8 cellular contexts compared by ENCODE assay signal in the genomic region with DNA sequence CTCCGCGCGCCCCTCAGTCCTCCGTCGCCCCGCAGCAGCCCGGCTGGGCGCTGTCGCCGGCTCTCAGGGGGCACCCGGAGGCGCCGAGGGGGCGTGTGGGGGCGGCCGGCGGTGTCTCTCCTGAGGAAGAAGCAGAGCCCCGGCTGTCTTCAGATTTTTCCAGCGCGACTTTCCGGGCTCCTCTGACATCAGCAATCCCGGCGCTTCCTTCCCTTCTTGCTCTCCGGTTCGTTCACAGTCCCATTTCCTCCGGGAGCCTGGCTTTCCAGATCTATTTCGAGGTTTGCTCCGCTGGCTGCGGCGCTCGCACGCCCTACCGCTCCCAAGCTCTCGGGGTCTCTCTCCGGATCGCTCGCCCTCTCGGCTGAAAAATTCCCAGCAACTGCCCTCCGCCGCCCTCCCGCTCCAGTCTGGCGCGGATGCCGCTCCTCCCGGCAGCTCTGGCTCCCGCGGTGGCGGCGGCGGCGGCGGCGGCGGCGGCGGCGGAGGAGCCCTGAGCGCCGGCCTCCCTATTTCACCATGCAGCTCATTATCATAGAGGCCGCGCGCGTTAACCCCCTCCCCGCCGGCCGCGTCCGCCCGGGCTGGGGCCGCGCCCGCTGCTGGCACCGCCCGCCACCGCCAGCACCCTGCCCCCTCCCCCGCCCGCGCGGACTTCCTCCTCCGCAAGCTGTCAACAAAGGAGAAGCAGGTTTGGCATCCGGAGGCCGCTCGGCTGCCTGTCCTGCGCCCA. TPM values are rescaled to one million over a fixed set of nuclear protein-coding genes. Genes with fewer than 3 reads are reported as not detected.
DNase-seq lines count a peak whose midpoint lies in the region; ATAC-seq, FAIRE-seq and TF ChIP-seq lines count a peak whose summit lies in the region.

A gene with protein sequence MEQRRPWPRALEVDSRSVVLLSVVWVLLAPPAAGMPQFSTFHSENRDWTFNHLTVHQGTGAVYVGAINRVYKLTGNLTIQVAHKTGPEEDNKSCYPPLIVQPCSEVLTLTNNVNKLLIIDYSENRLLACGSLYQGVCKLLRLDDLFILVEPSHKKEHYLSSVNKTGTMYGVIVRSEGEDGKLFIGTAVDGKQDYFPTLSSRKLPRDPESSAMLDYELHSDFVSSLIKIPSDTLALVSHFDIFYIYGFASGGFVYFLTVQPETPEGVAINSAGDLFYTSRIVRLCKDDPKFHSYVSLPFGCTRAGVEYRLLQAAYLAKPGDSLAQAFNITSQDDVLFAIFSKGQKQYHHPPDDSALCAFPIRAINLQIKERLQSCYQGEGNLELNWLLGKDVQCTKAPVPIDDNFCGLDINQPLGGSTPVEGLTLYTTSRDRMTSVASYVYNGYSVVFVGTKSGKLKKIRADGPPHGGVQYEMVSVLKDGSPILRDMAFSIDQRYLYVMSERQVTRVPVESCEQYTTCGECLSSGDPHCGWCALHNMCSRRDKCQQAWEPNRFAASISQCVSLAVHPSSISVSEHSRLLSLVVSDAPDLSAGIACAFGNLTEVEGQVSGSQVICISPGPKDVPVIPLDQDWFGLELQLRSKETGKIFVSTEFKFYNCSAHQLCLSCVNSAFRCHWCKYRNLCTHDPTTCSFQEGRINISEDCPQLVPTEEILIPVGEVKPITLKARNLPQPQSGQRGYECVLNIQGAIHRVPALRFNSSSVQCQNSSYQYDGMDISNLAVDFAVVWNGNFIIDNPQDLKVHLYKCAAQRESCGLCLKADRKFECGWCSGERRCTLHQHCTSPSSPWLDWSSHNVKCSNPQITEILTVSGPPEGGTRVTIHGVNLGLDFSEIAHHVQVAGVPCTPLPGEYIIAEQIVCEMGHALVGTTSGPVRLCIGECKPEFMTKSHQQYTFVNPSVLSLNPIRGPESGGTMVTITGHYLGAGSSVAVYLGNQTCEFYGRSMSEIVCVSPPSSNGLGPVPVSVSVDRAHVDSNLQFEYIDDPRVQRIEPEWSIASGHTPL (N-terminal part only) (minus strand): TSS at position 534 of the 733 bp plus-strand sequence. CDS start 26,462 bp downstream, outside the sequence.

- H3K36me3 Mint-ChIP-seq in IgD-negative memory B cell = no peaks in the 10 kb centered on the region
- H3K36me3 Mint-ChIP-seq in activated T-helper 2 cell treated with anti-CD3 and anti-CD28 coated beads, Interferon-gamma antibody, Interleukin-2, Interleukin-4, amounts not matched to agents 10 μg/mL and 5 μg/mL and 100 μg/mL, durations not matched to agents 14 hours and 24 hours and 36 hours (ENCODE audit: low read depth) = no peaks in the 10 kb centered on the region
- H3K36me3 Mint-ChIP-seq in naive B cell = no peaks in the 10 kb centered on the region
- no peaks in the 10 kb centered on the region for H3K36me3 Mint-ChIP-seq in stimulated activated naive CD8-positive, alpha-beta T cell treated with anti-CD3 and anti-CD28 coated beads, Interleukin-15, Interleukin-2, amounts not matched to agents 100 ng/mL and 50 ng/mL, for 24 hours (ENCODE audit: low read depth)

- peak within 1 kb of the TSS; percentile 73 to 92 (median 86) for H3K27ac ChIP-seq in Peyer's patch

- peak within 1 kb of the TSS; percentile 67 to 89 (median 71) for H3K4me3 ChIP-seq in Peyer's patch
- H3K4me3 ChIP-seq in fibroblast of mammary gland (ENCODE audit: control insufficient read depth, low read depth, low read length) = peak within 1 kb of the TSS; percentile 68

- intact Hi-C loops in activated T-helper 2 cell treated with anti-CD3 and anti-CD28 coated beads, Interferon-gamma antibody, Interleukin-2, Interleukin-4, amounts not matched to agents 10 μg/mL and 5 μg/mL and 100 μg/mL, durations not matched to agents 14 hours and 24 hours and 36 hours (cut with micrococcal nuclease) = loop anchor here (1.0 to 2.0 kb wide), 2 partner anchors 111 to 223 kb away; no protein-coding TSS in a partner anchor

- peaks cover 0 to 31% (median 5%) of the 10 kb centered on the region in 4 donors for H3K4me1 ChIP-seq in Peyer's patch

- no peak for TF ChIP-seq POLR2A in GM12891 (IDR thresholded peaks at IDR 0.05; ENCODE audit: low read depth, low read length)
- TF ChIP-seq POLR2A in Peyer's patch (IDR thresholded peaks at IDR 0.05) = peak; percentile 73 to 85

- H3K27ac Mint-ChIP-seq in IgD-negative memory B cell = peak within 1 kb of the TSS; percentile 5 to 85 (median 78)
- peak within 1 kb of the TSS; percentile 21 for H3K27ac Mint-ChIP-seq in activated T-helper 2 cell treated with anti-CD3 and anti-CD28 coated beads, Interferon-gamma antibody, Interleukin-2, Interleukin-4, amounts not matched to agents 10 μg/mL and 5 μg/mL and 100 μg/mL, durations not matched to agents 14 hours and 24 hours and 36 hours
- H3K27ac Mint-ChIP-seq in naive B cell = peak within 1 kb of the TSS; percentile 27 to 95 (median 87)
- no peak within 1 kb of the TSS for H3K27ac Mint-ChIP-seq in stimulated activated naive CD8-positive, alpha-beta T cell treated with anti-CD3 and anti-CD28 coated beads, Interleukin-15, Interleukin-2, amounts not matched to agents 100 ng/mL and 50 ng/mL, for 24 hours

- peak; percentile 73 to 75 for ATAC-seq in naive B cell (ENCODE audit: low read depth in 2 of 2)

- H3K27me3 ChIP-seq in Peyer's patch = no peaks in the 10 kb centered on the region

- H3K27me3 Mint-ChIP-seq in IgD-negative memory B cell (peaks cover 16% of the 10 kb centered on the region), naive B cell (peaks cover 0 to 9% (median 4%) of the 10 kb centered on the region in 3 donors)
- H3K27me3 Mint-ChIP-seq in activated T-helper 2 cell treated with anti-CD3 and anti-CD28 coated beads, Interferon-gamma antibody, Interleukin-2, Interleukin-4, amounts not matched to agents 10 μg/mL and 5 μg/mL and 100 μg/mL, durations not matched to agents 14 hours and 24 hours and 36 hours (ENCODE audit: low read depth) = peaks cover 47% of the 10 kb centered on the region
- peaks cover 18% of the 10 kb centered on the region for H3K27me3 Mint-ChIP-seq in stimulated activated naive CD8-positive, alpha-beta T cell treated with anti-CD3 and anti-CD28 coated beads, Interleukin-15, Interleukin-2, amounts not matched to agents 100 ng/mL and 50 ng/mL, for 24 hours

- no peaks in the 10 kb centered on the region for H3K36me3 ChIP-seq in Peyer's patch

- H3K9me3 Mint-ChIP-seq in IgD-negative memory B cell = no peaks in the 10 kb centered on the region
- no peaks in the 10 kb centered on the region for H3K9me3 Mint-ChIP-seq in activated T-helper 2 cell treated with anti-CD3 and anti-CD28 coated beads, Interferon-gamma antibody, Interleukin-2, Interleukin-4, amounts not matched to agents 10 μg/mL and 5 μg/mL and 100 μg/mL, durations not matched to agents 14 hours and 24 hours and 36 hours
- H3K9me3 Mint-ChIP-seq in naive B cell = no peaks in the 10 kb centered on the region
- H3K9me3 Mint-ChIP-seq in stimulated activated naive CD8-positive, alpha-beta T cell treated with anti-CD3 and anti-CD28 coated beads, Interleukin-15, Interleukin-2, amounts not matched to agents 100 ng/mL and 50 ng/mL, for 24 hours = no peaks in the 10 kb centered on the region

- peak; percentile 61 for FAIRE-seq in GM12891 (lab: Jason Lieb, UNC)

- H3K9me3 ChIP-seq in Peyer's patch = no peaks in the 10 kb centered on the region

- H3K4me3 Mint-ChIP-seq in IgD-negative memory B cell = peak within 1 kb of the TSS; percentile 80 to 95 (median 90)
- H3K4me3 Mint-ChIP-seq in activated T-helper 2 cell treated with anti-CD3 and anti-CD28 coated beads, Interferon-gamma antibody, Interleukin-2, Interleukin-4, amounts not matched to agents 10 μg/mL and 5 μg/mL and 100 μg/mL, durations not matched to agents 14 hours and 24 hours and 36 hours (ENCODE audit: low read depth) = peak within 1 kb of the TSS; percentile 74
- peak within 1 kb of the TSS; percentile 84 to 98 (median 92) for H3K4me3 Mint-ChIP-seq in naive B cell
- peak within 1 kb of the TSS; percentile 83 for H3K4me3 Mint-ChIP-seq in stimulated activated naive CD8-positive, alpha-beta T cell treated with anti-CD3 and anti-CD28 coated beads, Interleukin-15, Interleukin-2, amounts not matched to agents 100 ng/mL and 50 ng/mL, for 24 hours

- peaks cover 3 to 7% (median 6%) of the 10 kb centered on the region in 3 donors for H3K4me1 Mint-ChIP-seq in IgD-negative memory B cell
- peaks cover 9% of the 10 kb centered on the region for H3K4me1 Mint-ChIP-seq in activated T-helper 2 cell treated with anti-CD3 and anti-CD28 coated beads, Interferon-gamma antibody, Interleukin-2, Interleukin-4, amounts not matched to agents 10 μg/mL and 5 μg/mL and 100 μg/mL, durations not matched to agents 14 hours and 24 hours and 36 hours (ENCODE audit: low read depth)
- H3K4me1 Mint-ChIP-seq in naive B cell = peaks cover 12 to 24% (median 14%) of the 10 kb centered on the region in 3 donors
- H3K4me1 Mint-ChIP-seq in stimulated activated naive CD8-positive, alpha-beta T cell treated with anti-CD3 and anti-CD28 coated beads, Interleukin-15, Interleukin-2, amounts not matched to agents 100 ng/mL and 50 ng/mL, for 24 hours (ENCODE audit: low read depth) = peaks cover 12% of the 10 kb centered on the region

- TF ChIP-seq CTCF in Peyer's patch (IDR thresholded peaks at IDR 0.05) (peak in 1 of 6 experiments; percentile 21), fibroblast of mammary gland (conservative IDR thresholded peaks at IDR 0.05; ENCODE audit: control insufficient read depth, insufficient read depth, low read depth, low read length) (no peak)

- peak; percentile 42 for DNase-seq in GM12891 (ENCODE audit: insufficient read length, low spot score)
- peak; percentile 80 to 95 (median 94) for DNase-seq in Peyer's patch
- peak; percentile 55 for DNase-seq in activated T-helper 2 cell treated with anti-CD3 and anti-CD28 coated beads, Interferon-gamma antibody, Interleukin-2, Interleukin-4, amounts not matched to agents 10 μg/mL and 5 μg/mL and 100 μg/mL, durations not matched to agents 14 hours and 24 hours and 36 hours (ENCODE audit: low spot score)
- peak; percentile 43 for DNase-seq in fibroblast of mammary gland (ENCODE audit: low read depth)
- peak; percentile 76 for DNase-seq in naive B cell
- DNase-seq in GF-D8 (lab: John Stamatoyannopoulos, UW) = no peak

TF ChIP-seq in GM12891, 5 proteins besides CTCF, POLR2A, EP300 and RAD21:
- TF ChIP-seq POLR2AphosphoS5 (IDR thresholded peaks at IDR 0.05; ENCODE audit: low read depth, low read length) (no peak), TAF1 (IDR thresholded peaks at IDR 0.05; ENCODE audit: low read depth, low read length) (no peak), PAX5 (IDR thresholded peaks at IDR 0.05; ENCODE audit: insufficient read depth, low read length, severe bottlenecking) (no peak), POU2F2 (IDR thresholded peaks at IDR 0.05; ENCODE audit: low read depth, low read length) (no peak), SPI1 (IDR thresholded peaks at IDR 0.05; ENCODE audit: low read depth, low read length) (no peak)

RNA-seq across cellular contexts. Expression of the gene that starts here (rescaled TPM):
- polyA plus RNA-seq in GM12891 (2012; ENCODE audit: low read depth, missing spikeins) = 0.26 TPM
- polyA plus RNA-seq in IgD-negative memory B cell = 0.15 TPM
- 10 to 100 TPM; 51.5 to 70.2 (median 62.5) TPM for total RNA-seq in Peyer's patch
- total RNA-seq in activated T-helper 2 cell treated with anti-CD3 and anti-CD28 coated beads, Interferon-gamma antibody, Interleukin-2, Interleukin-4, amounts not matched to agents 10 μg/mL and 5 μg/mL and 100 μg/mL, durations not matched to agents 14 hours and 24 hours and 36 hours = 0.07 and 0.37 TPM in 2 replicates
- 1 to 10 TPM in 1 of 6 donors, under 1 TPM in 4, not detected in 1; 0.35 to 1.6 (median 0.60) TPM for polyA plus RNA-seq in naive B cell (ENCODE audit: low read depth in 6 of 6)

Comparison
In these comparisons a context has a peak if more than half of its experiments do, and no peak if none do; other contexts are left out.
1. RNA of the gene that starts here (total RNA-seq): 51.5 to 70.2 TPM in Peyer's patch; 0.07 to 0.37 TPM in activated T-helper 2 cell treated with anti-CD3 and anti-CD28 coated beads, Interferon-gamma antibody, Interleukin-2, Interleukin-4, amounts not matched to agents 10 μg/mL and 5 μg/mL and 100 μg/mL, durations not matched to agents 14 hours and 24 hours and 36 hours; every median in the first group is over 10 times any median in the second.
2. Peak in DNase-seq in activated T-helper 2 cell treated with anti-CD3 and anti-CD28 coated beads, Interferon-gamma antibody, Interleukin-2, Interleukin-4, amounts not matched to agents 10 μg/mL and 5 μg/mL and 100 μg/mL, durations not matched to agents 14 hours and 24 hours and 36 hours; RNA of the gene not detected or under 1 TPM.
3. Peak in every context shown above with its lines, with median percentiles within 50 percentile points of each other: H3K4me3 Mint-ChIP-seq.